In genomic region chr7:110507832-110508231, GRCh38 we compare ENCODE assay signal across 19 cellular contexts.
DNase-seq lines count a peak whose midpoint lies in the region; ATAC-seq and TF ChIP-seq lines count a peak whose summit lies in the region.
"Had no signal": no experiment of that assay in that cellular context is flagged by ENCODE, and none has a peak within 500 bp of the region (broad histone marks: within the 10 kb centered on the region; RNA-seq: fewer than 3 reads in every experiment).

No MANE protein-coding gene starts in this region.

- H3K4me1 ChIP-seq in DND-41 (ENCODE audit: insufficient read depth, low read length) (peaks cover 75% of the 10 kb centered on the region), body of pancreas (peaks cover 4% of the 10 kb centered on the region)
- H3K4me1 ChIP-seq: Caco-2 had no signal

- TF ChIP-seq CTCF in DND-41 (IDR thresholded peaks at IDR 0.05; ENCODE audit: borderline replicate concordance, extremely low read depth, low read length, poor library complexity, severe bottlenecking), result no peak
- no peak for TF ChIP-seq CTCF in body of pancreas (IDR thresholded peaks at IDR 0.05)

- peak; percentile 52 for ATAC-seq in DND-41 (ENCODE audit: insufficient read depth, low read depth)
- peak; percentile 60 for ATAC-seq in body of pancreas
- ATAC-seq: GM12878, GM23338, HCT116, K562, Panc1 had no signal

- H3K27me3 ChIP-seq in DND-41 (ENCODE audit: insufficient read depth, low read length, poor library complexity), result no peaks in the 10 kb centered on the region
- peaks cover 0 to 6% of the 10 kb centered on the region in 2 donors for H3K27me3 ChIP-seq in body of pancreas

- H3K4me2 ChIP-seq in DND-41 (ENCODE audit: insufficient read depth, low read length), result no peak overlapping the region
- H3K4me2 ChIP-seq: GM23338 had no signal

- H3K9ac ChIP-seq in DND-41 (ENCODE audit: low read depth, low read length), result 0 out of 2 replicates have a peak overlapping the region, but pooled peaks have one; percentile 4

- peaks cover 2% of the 10 kb centered on the region for H3K9me3 ChIP-seq in DND-41 (ENCODE audit: insufficient read depth, low read length, severe bottlenecking)
- H3K9me3 ChIP-seq in body of pancreas, result no peaks in the 10 kb centered on the region
- H3K9me3 ChIP-seq: Caco-2 had no signal

- TF ChIP-seq POLR2A in body of pancreas (IDR thresholded peaks at IDR 0.05), result no peak

- H3K27ac ChIP-seq in DND-41 (ENCODE audit: low read length) (peak overlapping the region; percentile 78), body of pancreas (no peak overlapping the region)
- H3K27ac ChIP-seq: C4-2B, SK-N-MC had no signal

- no peak overlapping the region for H2AFZ ChIP-seq in DND-41 (ENCODE audit: low read depth, low read length)
- H2AFZ ChIP-seq: GM23338 had no signal

- DNase-seq in COR-L47 (lab: John Stamatoyannopoulos, UW) (peak; percentile 49), DND-41 (peak; percentile 45), NCI-H345 (lab: John Stamatoyannopoulos, UW) (peak; percentile 37), body of pancreas (peak in 3 of 4 donors; percentile 28 to 54 (median 51)), cerebellum (ENCODE audit: low spot score) (no peak), occipital lobe (lab: John Stamatoyannopoulos, UW) (no peak), inferior parietal cortex (ENCODE audit: extremely low spot score) (no peak)
- DNase-seq: Caco-2, GDM1, MV-4-11, NCI-H1436, NCI-H446 treated with DMSO at 0.1 percent for 48 hours had no signal

- intact Hi-C loops in body of pancreas (cut with DNase I), result no loop called here

- no peaks in the 10 kb centered on the region for H4K20me1 ChIP-seq in DND-41 (ENCODE audit: insufficient read depth, low read length)

- H3K4me3 ChIP-seq in DND-41 (ENCODE audit: low read depth in 1 of 2, low read length in 2 of 2) (no peak overlapping the region), body of pancreas (no peak overlapping the region)
- H3K4me3 ChIP-seq: GM12878, GM23338, K562, SK-N-MC had no signal

- H3K36me3 ChIP-seq in DND-41 (ENCODE audit: insufficient read depth, low read length) (peaks cover 6% of the 10 kb centered on the region; the same call in 1 of the 2 replicates), body of pancreas (replicated peaks in 1 of 2; ENCODE audit: insufficient read depth in 1 of 2, low read depth in 2 of 2) (no peaks in the 10 kb centered on the region)

- peaks cover 45% of the 10 kb centered on the region for H3K79me2 ChIP-seq in DND-41 (ENCODE audit: insufficient read depth, low read length)

Comparison
In these comparisons a context has a peak if more than half of its experiments do, and no peak if none do; other contexts are left out.
1. DNase-seq: peak in COR-L47 (single experiment), DND-41 (single experiment), NCI-H345 (single experiment) and body of pancreas (3 of 4); none in cerebellum (single experiment), occipital lobe (single experiment) and inferior parietal cortex (single experiment).